Comparison of ENCODE assay signal across 20 cellular contexts in the genomic region with DNA sequence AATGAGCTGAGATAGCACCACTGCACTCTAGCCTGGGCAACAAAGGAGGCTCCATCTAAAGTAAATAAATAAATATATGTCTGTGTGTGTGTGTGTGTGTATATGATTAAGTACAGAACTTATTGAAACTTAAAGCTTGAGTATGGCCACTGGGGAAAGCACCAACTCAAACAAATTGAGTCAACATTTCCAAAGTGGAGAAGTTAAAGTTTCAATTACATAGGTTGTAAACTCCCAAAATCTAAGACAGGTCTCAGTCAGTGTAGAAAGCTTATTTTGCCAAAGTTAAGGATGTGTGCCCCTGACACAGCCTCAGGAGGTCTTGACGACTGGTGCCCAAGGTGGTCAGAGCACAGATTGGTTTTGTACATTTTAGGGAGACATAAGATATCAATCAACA.
"Had no signal": no experiment of that assay in that cellular context is flagged by ENCODE, and none has a peak within 500 bp of the region (broad histone marks: within the 10 kb centered on the region; RNA-seq: fewer than 3 reads in every experiment).

No MANE protein-coding gene starts in this region.

- DNase-seq: activated CD4-positive, CD25-positive, alpha-beta regulatory T cell treated with anti-CD3 and anti-CD28 coated beads, Interleukin-2, amount 50 U/mL, for 72 hours; activated naive CD4-positive, alpha-beta T cell; activated naive CD8-positive, alpha-beta T cell treated with anti-CD3 and anti-CD28 coated beads for 36 hours; activated T-cell treated with anti-CD3 and anti-CD28 coated beads, Interleukin-2, amount 50 U/mL, for 1 hour; central memory CD4-positive, alpha-beta T cell; colonic mucosa; dorsolateral prefrontal cortex; esophagus squamous epithelium; gastrocnemius medialis; hypothalamus; left ventricle myocardium superior; mammary epithelial cell; pancreas; right cardiac atrium; stimulated activated CD4-positive, alpha-beta T cell treated with anti-CD3 and anti-CD28 coated beads, Interleukin-4, amount 100 ng/mL, for 24 hours; stomach; WERI-Rb-1 had no signal

- H3K27me3 ChIP-seq: colonic mucosa, dorsolateral prefrontal cortex, esophagus squamous epithelium, gastrocnemius medialis, pancreas, stomach, suprapubic skin, tibial nerve had no signal

- H3K27ac ChIP-seq: colonic mucosa, dorsolateral prefrontal cortex, esophagus squamous epithelium, gastrocnemius medialis, pancreas, stomach, suprapubic skin, tibial nerve, WERI-Rb-1 had no signal

- H3K4me3 ChIP-seq: colonic mucosa, dorsolateral prefrontal cortex, esophagus squamous epithelium, gastrocnemius medialis, pancreas, stomach, suprapubic skin, tibial nerve had no signal

- H3K36me3 ChIP-seq: colonic mucosa, esophagus squamous epithelium, gastrocnemius medialis, pancreas, stomach, suprapubic skin, tibial nerve, WERI-Rb-1 had no signal

- H3K36me3 Mint-ChIP-seq: activated naive CD8-positive, alpha-beta T cell treated with anti-CD3 and anti-CD28 coated beads for 36 hours; natural killer cell treated with Interleukin-12 subunit alpha and Interleukin-12 subunit beta and Interleukin-15 and Interleukin-18, amount 100 ng/mL, for 72 hours had no signal

- H3K4me1 ChIP-seq: colonic mucosa, esophagus squamous epithelium, gastrocnemius medialis, pancreas, stomach, suprapubic skin, tibial nerve had no signal

- H3K27me3 Mint-ChIP-seq: activated naive CD8-positive, alpha-beta T cell treated with anti-CD3 and anti-CD28 coated beads for 36 hours; natural killer cell treated with Interleukin-12 subunit alpha and Interleukin-12 subunit beta and Interleukin-15 and Interleukin-18, amount 100 ng/mL, for 72 hours had no signal

- ATAC-seq: gastrocnemius medialis; left ventricle myocardium superior; natural killer cell treated with Interleukin-12 subunit alpha and Interleukin-12 subunit beta and Interleukin-15 and Interleukin-18, amount 100 ng/mL, for 72 hours; pancreas; right cardiac atrium had no signal

- H3K9me3 ChIP-seq: colonic mucosa, esophagus squamous epithelium, gastrocnemius medialis, pancreas, tibial nerve had no signal

- H3K27ac Mint-ChIP-seq: activated naive CD8-positive, alpha-beta T cell treated with anti-CD3 and anti-CD28 coated beads for 36 hours; natural killer cell treated with Interleukin-12 subunit alpha and Interleukin-12 subunit beta and Interleukin-15 and Interleukin-18, amount 100 ng/mL, for 72 hours had no signal

- H3K4me3 Mint-ChIP-seq: activated naive CD8-positive, alpha-beta T cell treated with anti-CD3 and anti-CD28 coated beads for 36 hours; natural killer cell treated with Interleukin-12 subunit alpha and Interleukin-12 subunit beta and Interleukin-15 and Interleukin-18, amount 100 ng/mL, for 72 hours had no signal

- H3K4me1 Mint-ChIP-seq: activated naive CD8-positive, alpha-beta T cell treated with anti-CD3 and anti-CD28 coated beads for 36 hours had no signal
